Comparison of ENCODE assay signal across 10 cellular contexts in the genomic region with DNA sequence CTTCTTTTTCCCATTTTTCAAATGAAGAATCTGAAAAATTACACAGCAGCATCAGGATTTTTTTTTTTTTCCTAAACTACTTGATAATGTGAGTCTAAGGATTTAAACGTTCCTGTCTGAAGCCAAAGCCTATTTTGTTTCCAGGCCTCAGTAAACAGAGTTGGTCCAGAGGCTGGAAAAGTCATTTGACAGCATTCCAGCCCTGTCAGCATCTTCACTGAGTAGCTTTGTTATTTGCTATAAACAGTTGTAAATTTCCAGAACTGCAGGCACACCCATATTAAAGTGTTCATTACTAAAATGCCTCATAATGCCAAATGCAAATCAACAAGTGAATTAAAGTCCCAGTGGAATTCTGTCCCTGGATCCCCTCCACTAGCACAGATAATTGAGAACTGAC. TPM values are rescaled to one million over a fixed set of nuclear protein-coding genes. Genes with fewer than 3 reads are reported as not detected.
DNase-seq lines count a peak whose midpoint lies in the region; ATAC-seq and TF ChIP-seq lines count a peak whose summit lies in the region.
"Had no signal": no experiment of that assay in that cellular context is flagged by ENCODE, and none has a peak within 500 bp of the region (broad histone marks: within the 10 kb centered on the region; RNA-seq: fewer than 3 reads in every experiment).

No MANE protein-coding gene starts in this region.

- no peaks in the 10 kb centered on the region for H3K36me3 ChIP-seq in GM23248 (ENCODE audit: low read depth)
- no peaks in the 10 kb centered on the region for H3K36me3 ChIP-seq in iPS-20b (ENCODE audit: insufficient read depth, low read depth, low read length)
- H3K36me3 ChIP-seq in skeletal muscle tissue (ENCODE audit: control insufficient read depth in 3 of 3, insufficient read depth in 3 of 3, low read length in 3 of 3): no peaks in the 10 kb centered on the region

- H3K27me3 ChIP-seq in GM23248 (replicated peaks; ENCODE audit: insufficient read depth): no peaks in the 10 kb centered on the region
- no peaks in the 10 kb centered on the region for H3K27me3 ChIP-seq in iPS-20b (ENCODE audit: insufficient read depth, low read length)
- no peaks in the 10 kb centered on the region for H3K27me3 ChIP-seq in skeletal muscle tissue (ENCODE audit: control insufficient read depth in 3 of 3, insufficient read depth in 3 of 3, low read length in 3 of 3)

- H3K4me3 ChIP-seq in GM23248 (no peak overlapping the region; the same call in 1 of the 2 replicates), iPS-20b (ENCODE audit: low read length) (peak overlapping the region; percentile 24; the same call in 1 of the 2 replicates), skeletal muscle tissue (ENCODE audit: low read length in 3 of 3) (no peak overlapping the region)
- H3K4me3 ChIP-seq: GM12878 had no signal

- H3K9me2 ChIP-seq in GM23248 (ENCODE audit: insufficient read depth): no peaks in the 10 kb centered on the region

- in situ Hi-C loops in GM23248 (cut with MboI): no loop called here

- DNase-seq in GM23248 (no peak), NCI-H774 (lab: John Stamatoyannopoulos, UW) (no peak)
- no peak for DNase-seq in stimulated activated naive CD4-positive, alpha-beta T cell treated with Interleukin-2 at 50 U/mL for 16 hours (lab: John Stamatoyannopoulos, UW)
- no peak for DNase-seq in activated T-cell treated with anti-CD3 and anti-CD28 coated beads, Interleukin-2, amount 50 U/mL, for 1 hour
- DNase-seq: NCI-H526 treated with DMSO at 0.1 percent for 48 hours had no signal

- TF ChIP-seq CTCF in brain (conservative IDR thresholded peaks at IDR 0.05): no peak

- peaks cover 66% of the 10 kb centered on the region for H3K4me1 Mint-ChIP-seq in brain

- H3K4me2 ChIP-seq in GM23248 (ENCODE audit: unreplicated experiment): peak overlapping the region; percentile 57

- peaks cover 58% of the 10 kb centered on the region for H3K79me2 ChIP-seq in GM23248 (ENCODE audit: insufficient read depth)

- H3K36me3 Mint-ChIP-seq in brain: peaks cover 4% of the 10 kb centered on the region

- H3K27me3 Mint-ChIP-seq in brain: no peaks in the 10 kb centered on the region

- peak overlapping the region; percentile 55 for H3K9ac ChIP-seq in GM23248
- no peak overlapping the region for H3K9ac ChIP-seq in iPS-20b (ENCODE audit: low read depth, low read length)
- H3K9ac ChIP-seq in skeletal muscle tissue (ENCODE audit: low read depth in 1 of 3, low read length in 3 of 3): peak overlapping the region in 2 of 3 donors; percentile 10 to 28

- H3K9me3 ChIP-seq in GM23248 (ENCODE audit: low read depth): no peaks in the 10 kb centered on the region
- H3K9me3 ChIP-seq in iPS-20b (ENCODE audit: insufficient read depth, low read depth, low read length): no peaks in the 10 kb centered on the region
- no peaks in the 10 kb centered on the region for H3K9me3 ChIP-seq in skeletal muscle tissue (ENCODE audit: control insufficient read depth in 3 of 3, low read length in 3 of 3)

- H3K4me1 ChIP-seq in GM23248 (ENCODE audit: insufficient read depth): peaks cover 79% of the 10 kb centered on the region
- H3K4me1 ChIP-seq in iPS-20b (ENCODE audit: insufficient read depth, low read length): peaks cover 28% of the 10 kb centered on the region
- peaks cover 37 to 67% (median 61%) of the 10 kb centered on the region in 3 donors for H3K4me1 ChIP-seq in skeletal muscle tissue (ENCODE audit: control insufficient read depth in 3 of 3, insufficient read depth in 3 of 3, low read length in 3 of 3)

- H3K4me3 Mint-ChIP-seq in brain: no peak overlapping the region

- 0 to 3% methylated on average over 1 of the region's 1 CpG for WGBS in GM23248 (ENCODE audit: low coverage in 1 of 2, low lambda C conversion rate in 2 of 2, missing lambda C conversion rate in 2 of 2), 2 experiments

- peak overlapping the region; percentile 95 for H3K27ac ChIP-seq in GM23248
- H3K27ac ChIP-seq in iPS-20b (ENCODE audit: low read length): no peak overlapping the region
- H3K27ac ChIP-seq in skeletal muscle tissue (ENCODE audit: low read depth, low read length): peak overlapping the region; percentile 64

- no peaks in the 10 kb centered on the region for H4K20me1 ChIP-seq in GM23248 (ENCODE audit: insufficient read depth)

- peaks cover 84% of the 10 kb centered on the region for H3F3A ChIP-seq in GM23248 (ENCODE audit: insufficient read depth)

- no peak overlapping the region for H2AFZ ChIP-seq in GM23248

- no peak for ATAC-seq in HG03045 (IDR thresholded peaks at IDR 0.05; ENCODE audit: unreplicated experiment)
- ATAC-seq: GM12878 had no signal

- peak overlapping the region in 3 of 5 experiments; percentile 89 to 98 (median 95) for H3K27ac Mint-ChIP-seq in brain

- H3K9me3 Mint-ChIP-seq in brain: peaks cover 0 to 6% (median 0%) of the 10 kb centered on the region in 5 experiments

RNA-seq across cellular contexts. Expression of a gene that starts 35.5 kb away (rescaled TPM):
- 29.1 and 30.7 TPM in 2 replicates for total RNA-seq in GM23248 (2014; rRNA removed; shearing (Covaris generic))
- polyA plus RNA-seq in GM23248 (2016; fragmentation: Nextera tagmentation; extraction: Ambion mirVana) (63.2 and 63.5 TPM in 2 replicates), brain (ENCODE audit: insufficient read depth, low read depth, low replicate concordance) (27.1 TPM)
- 59.0 TPM for total RNA-seq in skeletal muscle tissue
